In genomic region chr16:30748634-30749445, GRCh38 we compare ENCODE assay signal across 8 cellular contexts. TPM values are rescaled to one million over a fixed set of nuclear protein-coding genes. Genes with fewer than 3 reads are reported as not detected.
DNase-seq lines count a peak whose midpoint lies in the region; ATAC-seq, FAIRE-seq and TF ChIP-seq lines count a peak whose summit lies in the region.

No MANE protein-coding gene starts in this region.

- H3K4me1 Mint-ChIP-seq in Caco-2 (ENCODE audit: low read depth, unreplicated experiment): peaks cover 20% of the 10 kb centered on the region
- peaks cover 34 to 44% of the 10 kb centered on the region in 2 donors for H3K4me1 Mint-ChIP-seq in immature natural killer cell

- peak overlapping the region; percentile 64 for H3K27ac Mint-ChIP-seq in Caco-2 (ENCODE audit: unreplicated experiment)
- H3K27ac Mint-ChIP-seq in immature natural killer cell: peak overlapping the region; percentile 87 to 98 (median 92)

- H3K4me3 Mint-ChIP-seq in Caco-2 (ENCODE audit: unreplicated experiment): peak overlapping the region; percentile 68
- H3K4me3 Mint-ChIP-seq in immature natural killer cell: peak overlapping the region; percentile 87 to 94 (median 91)

- peak in 1 of 2 experiments; percentile 65 for DNase-seq in Caco-2
- no peak for DNase-seq in NT2/D1 (ENCODE audit: low read depth, low spot score)
- peak in 2 of 4 experiments; percentile 61 to 64 for DNase-seq in K562 (ENCODE audit: extremely low read depth in 1 of 4, low spot score in 3 of 4)
- DNase-seq in immature natural killer cell: peak; percentile 66 to 71 (median 68)
- DNase-seq in stimulated activated CD4-positive, alpha-beta T cell treated with anti-CD3 and anti-CD28 coated beads, Interleukin-4, amount 100 ng/mL, for 24 hours: peak; percentile 27

- BruUV-seq in Caco-2 (replicated peaks; lab: Mats Ljungman, UMichigan) (no TSS peak), K562 (replicated peaks; lab: Mats Ljungman, UMichigan) (no TSS peak)

- TF ChIP-seq CTCF in Caco-2 (IDR thresholded peaks at IDR 0.05; ENCODE audit: insufficient read depth in 1 of 2, low read depth in 1 of 2, low read length in 1 of 2, severe bottlenecking in 1 of 2, unreplicated experiment in 1 of 2): no peak
- no peak for TF ChIP-seq CTCF in K562 (IDR thresholded peaks at IDR 0.05 in 2 of 3, conservative IDR thresholded peaks at IDR 0.05 in 1 of 3; ENCODE audit: insufficient read depth in 2 of 3, low read depth in 1 of 3, low read length in 3 of 3)

- H3K9me3 Mint-ChIP-seq in Caco-2 (ENCODE audit: unreplicated experiment): no peaks in the 10 kb centered on the region
- H3K9me3 Mint-ChIP-seq in immature natural killer cell: no peaks in the 10 kb centered on the region

- in situ Hi-C loops in K562 (cut with MboI): no loop called here

- peak overlapping the region; percentile 47; the same call in 1 of the 2 replicates for H2AFZ ChIP-seq in K562 (ENCODE audit: low read depth, low read length)

- H3K27me3 ChIP-seq in Caco-2 (replicated peaks; ENCODE audit: control insufficient read depth, insufficient read depth, low read length): no peaks in the 10 kb centered on the region
- no peaks in the 10 kb centered on the region for H3K27me3 ChIP-seq in NT2/D1 (ENCODE audit: insufficient read depth, insufficient read length)
- H3K27me3 ChIP-seq in K562 (ENCODE audit: control insufficient read depth in 2 of 2, insufficient read depth in 2 of 2, low read length in 2 of 2): no peaks in the 10 kb centered on the region

- TF ChIP-seq RAD21 in K562 (CRISPR knock-in tag; conservative IDR thresholded peaks at IDR 0.05 in 1 of 2, IDR thresholded peaks at IDR 0.05 in 1 of 2): no peak

- peak overlapping the region; percentile 96 for H3K4me3 ChIP-seq in Caco-2 (ENCODE audit: low read depth, low read length)
- peak overlapping the region; percentile 68 for H3K4me3 ChIP-seq in NT2/D1 (ENCODE audit: insufficient read length, low read depth)
- peak overlapping the region; percentile 68 for H3K4me3 ChIP-seq in K562

- no peaks in the 10 kb centered on the region for H4K20me1 ChIP-seq in K562 (replicated peaks; ENCODE audit: control insufficient read depth, insufficient read depth, low read length)

- no peak for TF ChIP-seq POLR2A in K562 (conservative IDR thresholded peaks at IDR 0.05)

- CTCF ChIA-PET in Caco-2 (lab: Charles Lee): no interaction called here
- CTCF ChIA-PET in K562 (lab: Yijun Ruan, JAX; ENCODE audit: low intra/inter-chr PET ratio): no interaction called here

- no peak for FAIRE-seq in K562 (lab: Jason Lieb, UNC)

- no peaks in the 10 kb centered on the region for H3K9me3 ChIP-seq in Caco-2
- H3K9me3 ChIP-seq in NT2/D1 (ENCODE audit: insufficient read depth, low read length): no peaks in the 10 kb centered on the region
- no peaks in the 10 kb centered on the region for H3K9me3 ChIP-seq in K562 (replicated peaks; ENCODE audit: control insufficient read depth, insufficient read depth, low read depth, low read length)

- WGBS in K562 (ENCODE audit: insufficient coverage, low coverage, missing lambda C conversion rate): 0% methylated on average over 20 of the region's 36 CpGs

- peaks cover 27% of the 10 kb centered on the region for H3K79me2 ChIP-seq in K562 (ENCODE audit: control insufficient read depth, insufficient read depth, low read length)

- no peaks in the 10 kb centered on the region for H3K9me1 ChIP-seq in K562 (ENCODE audit: control insufficient read depth, insufficient read depth, low read length)

- H3K36me3 ChIP-seq in Caco-2 (ENCODE audit: control insufficient read depth, insufficient read depth, low read length) (no peaks in the 10 kb centered on the region; the same call in 1 of the 2 replicates), NT2/D1 (ENCODE audit: insufficient read depth, insufficient read length, low read length) (peaks cover 59% of the 10 kb centered on the region), K562 (ENCODE audit: control insufficient read depth, insufficient read depth, low read length) (peaks cover 57% of the 10 kb centered on the region)

- intact Hi-C loops in Caco-2 (cut with micrococcal nuclease; ENCODE audit: unreplicated experiment) (loop anchor here (1.0 to 10.0 kb wide), 4 partner anchors 14 to 172 kb away; partner anchors contain the start of genes CFAP119, FBRS, PRR14 and RNF40), K562 (cut with micrococcal nuclease) (loop anchor here (2.0 kb wide), 1 partner anchor 14 kb away; the partner anchor contains the start of genes CFAP119 and RNF40)

- H3K36me3 Mint-ChIP-seq in Caco-2 (ENCODE audit: insufficient read depth, unreplicated experiment): peaks cover 60% of the 10 kb centered on the region
- peaks cover 4 to 18% (median 15%) of the 10 kb centered on the region in 3 donors for H3K36me3 Mint-ChIP-seq in immature natural killer cell

- no peak for TF ChIP-seq EP300 in K562 (IDR thresholded peaks at IDR 0.05; ENCODE audit: low read length)

- H3K9ac ChIP-seq in NT2/D1 (ENCODE audit: insufficient read length, low read depth): peak overlapping the region; percentile 76
- H3K9ac ChIP-seq in K562 (ENCODE audit: insufficient read depth in 1 of 2, low read depth in 2 of 2, low read length in 2 of 2): peak overlapping the region; percentile 61 to 96; a peak in 3 of 4 replicates

- peak overlapping the region; percentile 61; the same call in 2 of the 3 replicates for H3K27ac ChIP-seq in K562 (ENCODE audit: extremely low read depth, low read depth, low read length)

- H3K27me3 Mint-ChIP-seq in Caco-2 (ENCODE audit: insufficient read depth, unreplicated experiment): no peaks in the 10 kb centered on the region
- H3K27me3 Mint-ChIP-seq in immature natural killer cell (ENCODE audit: low read depth in 3 of 3): peaks cover 11 to 22% (median 18%) of the 10 kb centered on the region in 3 donors

- H3K4me2 ChIP-seq in K562 (ENCODE audit: insufficient read depth, low read length): peak overlapping the region; percentile 84

- POLR2A ChIA-PET in Caco-2 (lab: Charles Lee): interaction anchor here (0.6 to 2.5 kb wide), 11 partner anchors 9 to 319 kb away, joined by 3 to 10 read pairs (median 4); partner anchors contain the start of gene DCTPP1
- POLR2A ChIA-PET in K562 (lab: Yijun Ruan, JAX): interaction anchor here (0.6 to 2.9 kb wide), 19 partner anchors 8 to 514 kb away, joined by 3 to 28 read pairs (median 6); no protein-coding TSS in a partner anchor

- H3K4me1 ChIP-seq in Caco-2 (peaks cover 11% of the 10 kb centered on the region), NT2/D1 (ENCODE audit: insufficient read depth, insufficient read length) (peaks cover 3% of the 10 kb centered on the region), K562 (replicated peaks in 1 of 2; ENCODE audit: control insufficient read depth in 2 of 2, insufficient read depth in 2 of 2, low read length in 2 of 2) (peaks cover 8 to 14% of the 10 kb centered on the region in 2 experiments; a peak in 4 of 5 replicates)

- peak; percentile 12 for ATAC-seq in GM21390 (IDR thresholded peaks at IDR 0.05; ENCODE audit: unreplicated experiment)
- ATAC-seq in K562: peak; percentile 81
- ATAC-seq in HG03521 (IDR thresholded peaks at IDR 0.05; ENCODE audit: unreplicated experiment): no peak
- ATAC-seq in HG02938 (IDR thresholded peaks at IDR 0.05; ENCODE audit: unreplicated experiment): no peak

RNA-seq across cellular contexts. Expression of gene PHKG2, which starts 0.6 kb away (rescaled TPM):
- 40.8 and 48.6 TPM in 2 replicates for total RNA-seq in Caco-2 (2022)
- total RNA-seq in K562 (2011; cell fraction: chromatin; rRNA removed; ENCODE audit: low replicate concordance): 128 and 290 TPM in 2 replicates
- 161 and 163 TPM in 2 replicates for total RNA-seq in K562 (2011; cell fraction: nucleolus; rRNA removed)
- 157 and 194 TPM in 2 replicates for total RNA-seq in K562 (2011; cell fraction: nucleoplasm; rRNA removed)
- 30.7 and 45.9 TPM in 2 replicates for total RNA-seq in K562 (2014; rRNA removed)
- 18.3 and 21.2 TPM in 2 replicates for total RNA-seq in K562 (2014; rRNA removed; fragmentation: Illumina TruSeq; extraction: Trizol)
- 23.9 and 25.2 TPM in 2 replicates for total RNA-seq in K562 (2015; rRNA removed; fragmentation: Illumina TruSeq; extraction: Trizol)
- 39.7 and 40.7 TPM in 2 replicates for total RNA-seq in K562 (2021)
- polyA plus RNA-seq in K562 (2011; rRNA removed): 44.1 and 54.4 TPM in 2 replicates
- 44.6 and 56.8 TPM in 2 replicates for polyA plus RNA-seq in K562 (2011; cell fraction: cytosol; rRNA removed)
- polyA plus RNA-seq in K562 (2011; cell fraction: nucleus; rRNA removed): 182 and 233 TPM in 2 replicates
- 30.6 and 41.6 TPM in 2 replicates for polyA plus RNA-seq in K562 (2012)
- 39.2 and 41.0 TPM in 2 replicates for polyA plus RNA-seq in K562 (2014; fragmentation: Illumina TruSeq; extraction: Trizol)
- polyA plus RNA-seq in K562 (2014; fragmentation: Nextera tagmentation; extraction: Ambion mirVana): 10 to 100 TPM in 1 of 2 experiments, 1 to 10 TPM in 1; 5.8 to 14.1 TPM
- polyA plus RNA-seq in K562 (2014; rRNA removed): 50.4 and 54.2 TPM in 2 replicates
- polyA minus RNA-seq in K562 (2011; rRNA and poly(A)+ RNA removed): 19.6 and 26.2 TPM in 2 replicates
- 14.9 and 17.4 TPM in 2 replicates for polyA minus RNA-seq in K562 (2011; cell fraction: cytosol; rRNA and poly(A)+ RNA removed)
- polyA minus RNA-seq in K562 (2011; cell fraction: nucleus; rRNA and poly(A)+ RNA removed): 36.2 and 39.6 TPM in 2 replicates
- polyA plus RNA-seq in immature natural killer cell: 10 to 100 TPM; 49.2 to 91.0 (median 62.7) TPM

RNA-seq across cellular contexts. Expression of gene CFAP119, which starts 13.0 kb away (rescaled TPM):
- 4.0 and 4.5 TPM in 2 replicates for total RNA-seq in Caco-2 (2022)
- total RNA-seq in K562 (2011; cell fraction: chromatin; rRNA removed; ENCODE audit: low replicate concordance): 23.0 and 52.3 TPM in 2 replicates
- total RNA-seq in K562 (2011; cell fraction: nucleolus; rRNA removed): 44.0 and 46.5 TPM in 2 replicates
- 24.7 and 39.0 TPM in 2 replicates for total RNA-seq in K562 (2011; cell fraction: nucleoplasm; rRNA removed)
- total RNA-seq in K562 (2014; rRNA removed): 16.1 and 18.5 TPM in 2 replicates
- total RNA-seq in K562 (2014; rRNA removed; fragmentation: Illumina TruSeq; extraction: Trizol): 4.2 and 6.1 TPM in 2 replicates
- 7.0 and 7.4 TPM in 2 replicates for total RNA-seq in K562 (2015; rRNA removed; fragmentation: Illumina TruSeq; extraction: Trizol)
- 18.4 and 20.0 TPM in 2 replicates for total RNA-seq in K562 (2021)
- polyA plus RNA-seq in K562 (2011; rRNA removed): 13.5 and 16.3 TPM in 2 replicates
- polyA plus RNA-seq in K562 (2011; cell fraction: cytosol; rRNA removed): 10.6 and 19.6 TPM in 2 replicates
- polyA plus RNA-seq in K562 (2011; cell fraction: nucleus; rRNA removed): 107 and 225 TPM in 2 replicates
- 14.9 and 20.9 TPM in 2 replicates for polyA plus RNA-seq in K562 (2012)
- polyA plus RNA-seq in K562 (2014; fragmentation: Illumina TruSeq; extraction: Trizol): 9.0 and 9.6 TPM in 2 replicates
- 1 to 10 TPM; 5.5 to 6.2 TPM for polyA plus RNA-seq in K562 (2014; fragmentation: Nextera tagmentation; extraction: Ambion mirVana)
- polyA plus RNA-seq in K562 (2014; rRNA removed): 33.7 and 38.2 TPM in 2 replicates
- 1.2 and 2.5 TPM in 2 replicates for polyA minus RNA-seq in K562 (2011; rRNA and poly(A)+ RNA removed)
- polyA minus RNA-seq in K562 (2011; cell fraction: cytosol; rRNA and poly(A)+ RNA removed): 3.8 and 4.2 TPM in 2 replicates
- polyA minus RNA-seq in K562 (2011; cell fraction: nucleus; rRNA and poly(A)+ RNA removed): 16.9 and 21.3 TPM in 2 replicates
- 1 to 10 TPM in 1 of 3 donors, under 1 TPM in 1, not detected in 1; 0.76 to 1.0 TPM for polyA plus RNA-seq in immature natural killer cell

RNA-seq across cellular contexts. Expression of gene RNF40, which starts 13.3 kb away (rescaled TPM):
- total RNA-seq in Caco-2 (2022) (94.0 and 97.6 TPM in 2 replicates), K562 (2014; rRNA removed) (81.9 and 95.6 TPM in 2 replicates), K562 (2014; rRNA removed; fragmentation: Illumina TruSeq; extraction: Trizol) (73.7 and 81.5 TPM in 2 replicates), K562 (2015; rRNA removed; fragmentation: Illumina TruSeq; extraction: Trizol) (76.4 and 82.9 TPM in 2 replicates), K562 (2021) (124 and 129 TPM in 2 replicates)
- 149 and 268 TPM in 2 replicates for total RNA-seq in K562 (2011; cell fraction: chromatin; rRNA removed; ENCODE audit: low replicate concordance)
- total RNA-seq in K562 (2011; cell fraction: nucleolus; rRNA removed): 112 and 115 TPM in 2 replicates
- total RNA-seq in K562 (2011; cell fraction: nucleoplasm; rRNA removed): 105 and 116 TPM in 2 replicates
- polyA plus RNA-seq in K562 (2011; rRNA removed) (91.7 and 97.8 TPM in 2 replicates), K562 (2014; fragmentation: Illumina TruSeq; extraction: Trizol) (107 and 115 TPM in 2 replicates), K562 (2014; fragmentation: Nextera tagmentation; extraction: Ambion mirVana) (1 to 10 TPM; 6.2 to 9.1 TPM), K562 (2014; rRNA removed) (68.2 and 75.6 TPM in 2 replicates), immature natural killer cell (10 to 100 TPM; 19.3 to 87.3 (median 24.6) TPM)
- polyA plus RNA-seq in K562 (2011; cell fraction: cytosol; rRNA removed): 60.8 and 77.4 TPM in 2 replicates
- 137 and 170 TPM in 2 replicates for polyA plus RNA-seq in K562 (2011; cell fraction: nucleus; rRNA removed)
- 78.5 and 80.4 TPM in 2 replicates for polyA plus RNA-seq in K562 (2012)
- 89.9 and 91.7 TPM in 2 replicates for polyA minus RNA-seq in K562 (2011; rRNA and poly(A)+ RNA removed)
- 61.7 and 77.1 TPM in 2 replicates for polyA minus RNA-seq in K562 (2011; cell fraction: cytosol; rRNA and poly(A)+ RNA removed)
- 39.2 and 51.2 TPM in 2 replicates for polyA minus RNA-seq in K562 (2011; cell fraction: nucleus; rRNA and poly(A)+ RNA removed)

RNA-seq across cellular contexts. Expression of gene ZNF629, which starts 38.2 kb away (rescaled TPM):
- 18.9 and 20.6 TPM in 2 replicates for total RNA-seq in Caco-2 (2022)
- total RNA-seq in K562 (2011; cell fraction: chromatin; rRNA removed; ENCODE audit: low replicate concordance): 6.8 and 16.5 TPM in 2 replicates
- 8.6 and 11.3 TPM in 2 replicates for total RNA-seq in K562 (2011; cell fraction: nucleolus; rRNA removed)
- total RNA-seq in K562 (2011; cell fraction: nucleoplasm; rRNA removed): 6.7 and 7.3 TPM in 2 replicates
- total RNA-seq in K562 (2014; rRNA removed): 13.8 and 14.9 TPM in 2 replicates
- 6.7 and 7.3 TPM in 2 replicates for total RNA-seq in K562 (2014; rRNA removed; fragmentation: Illumina TruSeq; extraction: Trizol)
- 9.2 and 10.0 TPM in 2 replicates for total RNA-seq in K562 (2015; rRNA removed; fragmentation: Illumina TruSeq; extraction: Trizol)
- 16.5 and 18.8 TPM in 2 replicates for total RNA-seq in K562 (2021)
- 2.6 and 4.4 TPM in 2 replicates for polyA plus RNA-seq in K562 (2011; rRNA removed)
- polyA plus RNA-seq in K562 (2011; cell fraction: cytosol; rRNA removed): 4.0 and 5.6 TPM in 2 replicates
- 7.1 and 10.9 TPM in 2 replicates for polyA plus RNA-seq in K562 (2011; cell fraction: nucleus; rRNA removed)
- polyA plus RNA-seq in K562 (2012): 12.0 and 13.0 TPM in 2 replicates
- polyA plus RNA-seq in K562 (2014; fragmentation: Illumina TruSeq; extraction: Trizol): 11.6 and 12.4 TPM in 2 replicates
- polyA plus RNA-seq in K562 (2014; fragmentation: Nextera tagmentation; extraction: Ambion mirVana): under 1 TPM; 0.44 to 0.66 TPM
- 6.1 and 7.4 TPM in 2 replicates for polyA plus RNA-seq in K562 (2014; rRNA removed)
- 4.2 and 5.3 TPM in 2 replicates for polyA minus RNA-seq in K562 (2011; rRNA and poly(A)+ RNA removed)
- 9.2 and 9.8 TPM in 2 replicates for polyA minus RNA-seq in K562 (2011; cell fraction: cytosol; rRNA and poly(A)+ RNA removed)
- polyA minus RNA-seq in K562 (2011; cell fraction: nucleus; rRNA and poly(A)+ RNA removed): 8.3 and 11.2 TPM in 2 replicates
- polyA plus RNA-seq in immature natural killer cell: 1 to 10 TPM in 1 of 3 donors, under 1 TPM in 2; 0.09 to 1.1 (median 0.16) TPM

RNA-seq across cellular contexts. Expression of gene SRCAP, which starts 49.9 kb away (rescaled TPM):
- total RNA-seq in Caco-2 (2022) (56.1 and 57.4 TPM in 2 replicates), K562 (2014; rRNA removed) (16.0 and 16.3 TPM in 2 replicates), K562 (2014; rRNA removed; fragmentation: Illumina TruSeq; extraction: Trizol) (3.5 and 3.7 TPM in 2 replicates), K562 (2015; rRNA removed; fragmentation: Illumina TruSeq; extraction: Trizol) (5.8 and 7.9 TPM in 2 replicates), K562 (2021) (58.9 and 62.6 TPM in 2 replicates)
- 89.8 and 132 TPM in 2 replicates for total RNA-seq in K562 (2011; cell fraction: chromatin; rRNA removed; ENCODE audit: low replicate concordance)
- 44.6 and 46.2 TPM in 2 replicates for total RNA-seq in K562 (2011; cell fraction: nucleolus; rRNA removed)
- total RNA-seq in K562 (2011; cell fraction: nucleoplasm; rRNA removed): 58.6 and 74.8 TPM in 2 replicates
- polyA plus RNA-seq in K562 (2011; rRNA removed) (2.2 and 6.4 TPM in 2 replicates), K562 (2014; fragmentation: Illumina TruSeq; extraction: Trizol) (14.9 and 21.0 TPM in 2 replicates), K562 (2014; fragmentation: Nextera tagmentation; extraction: Ambion mirVana) (under 1 TPM; 0.21 to 0.53 TPM), K562 (2014; rRNA removed) (11.4 and 17.0 TPM in 2 replicates), immature natural killer cell (10 to 100 TPM in 1 of 3 donors, 1 to 10 TPM in 2; 1.9 to 38.9 (median 2.8) TPM)
- polyA plus RNA-seq in K562 (2011; cell fraction: cytosol; rRNA removed): 1.9 and 3.2 TPM in 2 replicates
- polyA plus RNA-seq in K562 (2011; cell fraction: nucleus; rRNA removed): 18.6 and 29.8 TPM in 2 replicates
- polyA plus RNA-seq in K562 (2012): 16.6 and 25.8 TPM in 2 replicates
- polyA minus RNA-seq in K562 (2011; rRNA and poly(A)+ RNA removed): 11.0 and 11.9 TPM in 2 replicates
- polyA minus RNA-seq in K562 (2011; cell fraction: cytosol; rRNA and poly(A)+ RNA removed): 21.7 and 27.4 TPM in 2 replicates
- polyA minus RNA-seq in K562 (2011; cell fraction: nucleus; rRNA and poly(A)+ RNA removed): 17.2 and 20.0 TPM in 2 replicates

Comparison
In these comparisons a context has a peak if more than half of its experiments do, and no peak if none do; other contexts are left out.
1. ATAC-seq: peak in GM21390 (single experiment) and K562 (single experiment); none in HG03521 (single experiment) and HG02938 (single experiment).
2. Peak in every context shown above with its lines, with median percentiles within 50 percentile points of each other: H3K4me3 ChIP-seq.